ENCODE assay signal across 20 cellular contexts in the genomic region with DNA sequence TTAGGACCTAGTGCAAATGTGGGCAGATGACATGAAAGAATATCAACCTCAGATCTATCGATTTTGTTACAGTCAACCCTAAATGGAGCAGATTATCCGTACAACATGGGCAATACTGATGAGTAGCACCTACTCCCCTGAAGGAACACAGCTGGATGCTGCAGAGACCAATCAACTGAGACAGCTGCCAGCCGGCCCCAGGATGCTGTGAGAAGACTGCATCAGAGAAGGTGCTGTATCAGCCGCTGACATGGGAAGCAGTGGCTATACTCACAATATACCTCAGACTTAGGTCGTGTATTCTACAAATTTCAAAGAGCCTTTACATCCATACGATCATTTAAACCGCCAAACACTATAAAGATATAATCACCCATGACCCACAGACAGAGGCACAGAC.
DNase-seq lines count a peak whose midpoint lies in the region; ATAC-seq and TF ChIP-seq lines count a peak whose summit lies in the region.
"Had no signal": no experiment of that assay in that cellular context is flagged by ENCODE, and none has a peak within 500 bp of the region (broad histone marks: within the 10 kb centered on the region; RNA-seq: fewer than 3 reads in every experiment).

No MANE protein-coding gene starts in this region.

- intact Hi-C loops in activated CD8-positive, alpha-beta T cell treated with anti-CD3 and anti-CD28 coated beads for 36 hours (cut with micrococcal nuclease), result no loop called here

- H3K27ac Mint-ChIP-seq in activated CD8-positive, alpha-beta T cell treated with anti-CD3 and anti-CD28 coated beads for 36 hours, result no peak overlapping the region
- H3K27ac Mint-ChIP-seq in activated CD8-positive, alpha-beta T cell treated with anti-CD3 and anti-CD28 coated beads, Interleukin-2, amount 10 ng/mL, durations not matched to agents 7 days and 5 days, result no peak overlapping the region
- peak overlapping the region; percentile 21 for H3K27ac Mint-ChIP-seq in stimulated activated naive CD8-positive, alpha-beta T cell treated with anti-CD3 and anti-CD28 coated beads, Interleukin-15, Interleukin-2, amounts not matched to agents 100 ng/mL and 50 ng/mL, for 24 hours
- H3K27ac Mint-ChIP-seq in stimulated activated naive CD8-positive, alpha-beta T cell treated with anti-CD3 and anti-CD28 coated beads, Interleukin-15, amount 100 ng/mL, for 72 hours, result no peak overlapping the region
- H3K27ac Mint-ChIP-seq in endodermal cell, result no peak overlapping the region
- H3K27ac Mint-ChIP-seq: CD4-positive, alpha-beta memory T cell had no signal

- DNase-seq in activated CD8-positive, alpha-beta T cell treated with anti-CD3 and anti-CD28 coated beads for 36 hours, result peak; percentile 6
- no peak for DNase-seq in activated CD8-positive, alpha-beta T cell treated with anti-CD3 and anti-CD28 coated beads, Interleukin-2, amount 10 ng/mL, durations not matched to agents 7 days and 5 days
- DNase-seq in stimulated activated naive CD8-positive, alpha-beta T cell treated with anti-CD3 and anti-CD28 coated beads, Interleukin-15, amount 100 ng/mL, for 72 hours, result no peak
- peak; percentile 47 for DNase-seq in endodermal cell
- no peak for DNase-seq in iPS-NIHi7 (ENCODE audit: extremely low spot score)
- DNase-seq: CD4-positive, alpha-beta memory T cell; DMS153; GDM1; NCI-H1417 treated with DMSO at 0.1 percent for 48 hours; NCI-H187 treated with DMSO at 0.1 percent for 48 hours; NCI-H345; NCI-H524 treated with DMSO at 0.1 percent for 48 hours; PC-3; RPMI8226 had no signal

- no peak for ATAC-seq in activated CD8-positive, alpha-beta T cell treated with anti-CD3 and anti-CD28 coated beads for 36 hours
- no peak for ATAC-seq in activated CD8-positive, alpha-beta T cell treated with anti-CD3 and anti-CD28 coated beads, Interleukin-2, amount 10 ng/mL, durations not matched to agents 7 days and 5 days
- ATAC-seq in stimulated activated naive CD8-positive, alpha-beta T cell treated with anti-CD3 and anti-CD28 coated beads, Interleukin-15, amount 100 ng/mL, for 72 hours, result no peak
- no peak for ATAC-seq in GM21737 (IDR thresholded peaks at IDR 0.05; ENCODE audit: unreplicated experiment)
- ATAC-seq: PC-3 had no signal

- no peaks in the 10 kb centered on the region for H3K36me3 ChIP-seq in endodermal cell (ENCODE audit: control insufficient read depth, insufficient read depth, low read length)
- H3K36me3 ChIP-seq: BLaER1 had no signal

- no peaks in the 10 kb centered on the region for H3K27me3 Mint-ChIP-seq in activated CD8-positive, alpha-beta T cell treated with anti-CD3 and anti-CD28 coated beads for 36 hours
- no peaks in the 10 kb centered on the region for H3K27me3 Mint-ChIP-seq in activated CD8-positive, alpha-beta T cell treated with anti-CD3 and anti-CD28 coated beads, Interleukin-2, amount 10 ng/mL, durations not matched to agents 7 days and 5 days (ENCODE audit: low read depth)
- peaks cover 4% of the 10 kb centered on the region for H3K27me3 Mint-ChIP-seq in stimulated activated naive CD8-positive, alpha-beta T cell treated with anti-CD3 and anti-CD28 coated beads, Interleukin-15, Interleukin-2, amounts not matched to agents 100 ng/mL and 50 ng/mL, for 24 hours
- H3K27me3 Mint-ChIP-seq in stimulated activated naive CD8-positive, alpha-beta T cell treated with anti-CD3 and anti-CD28 coated beads, Interleukin-15, amount 100 ng/mL, for 72 hours, result no peaks in the 10 kb centered on the region
- H3K27me3 Mint-ChIP-seq in endodermal cell (ENCODE audit: insufficient read depth), result peaks cover 5% of the 10 kb centered on the region
- H3K27me3 Mint-ChIP-seq: CD4-positive, alpha-beta memory T cell had no signal

- no peak overlapping the region for H3K27ac ChIP-seq in endodermal cell (ENCODE audit: low read depth, low read length)
- H3K27ac ChIP-seq: BLaER1, GM23248, HL-60, KMS-11 had no signal

- H3K4me1 Mint-ChIP-seq in activated CD8-positive, alpha-beta T cell treated with anti-CD3 and anti-CD28 coated beads for 36 hours (ENCODE audit: low read depth), result peaks cover 49% of the 10 kb centered on the region
- H3K4me1 Mint-ChIP-seq in activated CD8-positive, alpha-beta T cell treated with anti-CD3 and anti-CD28 coated beads, Interleukin-2, amount 10 ng/mL, durations not matched to agents 7 days and 5 days (ENCODE audit: low read depth), result peaks cover 51% of the 10 kb centered on the region
- peaks cover 52% of the 10 kb centered on the region for H3K4me1 Mint-ChIP-seq in stimulated activated naive CD8-positive, alpha-beta T cell treated with anti-CD3 and anti-CD28 coated beads, Interleukin-15, Interleukin-2, amounts not matched to agents 100 ng/mL and 50 ng/mL, for 24 hours (ENCODE audit: low read depth)
- peaks cover 51% of the 10 kb centered on the region for H3K4me1 Mint-ChIP-seq in stimulated activated naive CD8-positive, alpha-beta T cell treated with anti-CD3 and anti-CD28 coated beads, Interleukin-15, amount 100 ng/mL, for 72 hours
- H3K4me1 Mint-ChIP-seq in endodermal cell, result peaks cover 17% of the 10 kb centered on the region

- TF ChIP-seq CTCF in activated CD8-positive, alpha-beta T cell treated with anti-CD3 and anti-CD28 coated beads for 36 hours (IDR thresholded peaks at IDR 0.05), result no peak
- no peak for TF ChIP-seq CTCF in endodermal cell (conservative IDR thresholded peaks at IDR 0.05)

- peaks cover 12% of the 10 kb centered on the region for H3K27me3 ChIP-seq in endodermal cell (ENCODE audit: control insufficient read depth, insufficient read depth, low read length, poor library complexity, severe bottlenecking)
- H3K27me3 ChIP-seq: BLaER1 had no signal

- no peaks in the 10 kb centered on the region for H3K9me3 ChIP-seq in endodermal cell (ENCODE audit: control insufficient read depth, low read length)
- H3K9me3 ChIP-seq: BLaER1 had no signal

- POLR2A ChIA-PET in activated CD8-positive, alpha-beta T cell treated with anti-CD3 and anti-CD28 coated beads for 36 hours (lab: Charles Lee), result interaction anchor here (0.9 to 1.4 kb wide), 3 partner anchors 8 to 96 kb away, joined by 3 read pairs; a partner anchor contains a TSS
- POLR2A ChIA-PET in activated CD8-positive, alpha-beta T cell treated with anti-CD3 and anti-CD28 coated beads, Interleukin-2, amount 10 ng/mL, durations not matched to agents 7 days and 5 days (lab: Charles Lee), result no interaction called here

- peaks cover 8% of the 10 kb centered on the region for H3K4me1 ChIP-seq in endodermal cell (ENCODE audit: control insufficient read depth, insufficient read depth, low read length)
- H3K4me1 ChIP-seq: BLaER1 had no signal

- H3K4me3 ChIP-seq in endodermal cell (ENCODE audit: low read length), result no peak overlapping the region
- H3K4me3 ChIP-seq: BLaER1, GM23248 had no signal

- H3K9ac ChIP-seq in endodermal cell (ENCODE audit: extremely low read depth, low read length, poor library complexity, severe bottlenecking), result no peak overlapping the region
- H3K9ac ChIP-seq: BLaER1, GM23248, KMS-11 had no signal

- no peak overlapping the region for H3K4me3 Mint-ChIP-seq in activated CD8-positive, alpha-beta T cell treated with anti-CD3 and anti-CD28 coated beads for 36 hours
- no peak overlapping the region for H3K4me3 Mint-ChIP-seq in activated CD8-positive, alpha-beta T cell treated with anti-CD3 and anti-CD28 coated beads, Interleukin-2, amount 10 ng/mL, durations not matched to agents 7 days and 5 days
- H3K4me3 Mint-ChIP-seq in stimulated activated naive CD8-positive, alpha-beta T cell treated with anti-CD3 and anti-CD28 coated beads, Interleukin-15, Interleukin-2, amounts not matched to agents 100 ng/mL and 50 ng/mL, for 24 hours, result peak overlapping the region; percentile 36
- H3K4me3 Mint-ChIP-seq in stimulated activated naive CD8-positive, alpha-beta T cell treated with anti-CD3 and anti-CD28 coated beads, Interleukin-15, amount 100 ng/mL, for 72 hours, result peak overlapping the region in 1 of 2 donors; percentile 45
- no peak overlapping the region for H3K4me3 Mint-ChIP-seq in endodermal cell

- peaks cover 1% of the 10 kb centered on the region for H3K9me3 Mint-ChIP-seq in activated CD8-positive, alpha-beta T cell treated with anti-CD3 and anti-CD28 coated beads for 36 hours
- H3K9me3 Mint-ChIP-seq in activated CD8-positive, alpha-beta T cell treated with anti-CD3 and anti-CD28 coated beads, Interleukin-2, amount 10 ng/mL, durations not matched to agents 7 days and 5 days (ENCODE audit: insufficient read depth), result no peaks in the 10 kb centered on the region
- H3K9me3 Mint-ChIP-seq in stimulated activated naive CD8-positive, alpha-beta T cell treated with anti-CD3 and anti-CD28 coated beads, Interleukin-15, Interleukin-2, amounts not matched to agents 100 ng/mL and 50 ng/mL, for 24 hours, result no peaks in the 10 kb centered on the region
- H3K9me3 Mint-ChIP-seq in stimulated activated naive CD8-positive, alpha-beta T cell treated with anti-CD3 and anti-CD28 coated beads, Interleukin-15, amount 100 ng/mL, for 72 hours, result peaks cover 0 to 9% of the 10 kb centered on the region in 2 donors
- no peaks in the 10 kb centered on the region for H3K9me3 Mint-ChIP-seq in endodermal cell
- H3K9me3 Mint-ChIP-seq: CD4-positive, alpha-beta memory T cell had no signal

- WGBS in endodermal cell (ENCODE audit: insufficient coverage in 1 of 2, insufficient read length in 1 of 2), 2 experiments, result 86 to 100% methylated on average over 4 to 7 of the region's 7 CpGs

- CTCF ChIA-PET in activated CD8-positive, alpha-beta T cell treated with anti-CD3 and anti-CD28 coated beads for 36 hours (lab: Charles Lee), result no interaction called here
- CTCF ChIA-PET in activated CD8-positive, alpha-beta T cell treated with anti-CD3 and anti-CD28 coated beads, Interleukin-2, amount 10 ng/mL, durations not matched to agents 7 days and 5 days (lab: Charles Lee), result interaction anchor here (0.9 kb wide), 1 partner anchor 401 kb away, joined by 3 read pairs; no protein-coding TSS in a partner anchor

- no peaks in the 10 kb centered on the region for H3K36me3 Mint-ChIP-seq in activated CD8-positive, alpha-beta T cell treated with anti-CD3 and anti-CD28 coated beads for 36 hours (ENCODE audit: low read depth)
- peaks cover 7% of the 10 kb centered on the region for H3K36me3 Mint-ChIP-seq in activated CD8-positive, alpha-beta T cell treated with anti-CD3 and anti-CD28 coated beads, Interleukin-2, amount 10 ng/mL, durations not matched to agents 7 days and 5 days (ENCODE audit: low read depth)
- no peaks in the 10 kb centered on the region for H3K36me3 Mint-ChIP-seq in stimulated activated naive CD8-positive, alpha-beta T cell treated with anti-CD3 and anti-CD28 coated beads, Interleukin-15, Interleukin-2, amounts not matched to agents 100 ng/mL and 50 ng/mL, for 24 hours (ENCODE audit: low read depth)
- no peaks in the 10 kb centered on the region for H3K36me3 Mint-ChIP-seq in endodermal cell (ENCODE audit: low read depth)
- H3K36me3 Mint-ChIP-seq: CD4-positive, alpha-beta memory T cell had no signal

Comparison
In these comparisons a context has a peak if more than half of its experiments do, and no peak if none do; other contexts are left out.
1. DNase-seq: peak in activated CD8-positive, alpha-beta T cell treated with anti-CD3 and anti-CD28 coated beads for 36 hours (single experiment) and endodermal cell (single experiment); none in activated CD8-positive, alpha-beta T cell treated with anti-CD3 and anti-CD28 coated beads, Interleukin-2, amount 10 ng/mL, durations not matched to agents 7 days and 5 days (single experiment), stimulated activated naive CD8-positive, alpha-beta T cell treated with anti-CD3 and anti-CD28 coated beads, Interleukin-15, amount 100 ng/mL, for 72 hours (0 of 2) and iPS-NIHi7 (single experiment).